Comparison of ENCODE assay signal across 21 cellular contexts in the genomic region with DNA sequence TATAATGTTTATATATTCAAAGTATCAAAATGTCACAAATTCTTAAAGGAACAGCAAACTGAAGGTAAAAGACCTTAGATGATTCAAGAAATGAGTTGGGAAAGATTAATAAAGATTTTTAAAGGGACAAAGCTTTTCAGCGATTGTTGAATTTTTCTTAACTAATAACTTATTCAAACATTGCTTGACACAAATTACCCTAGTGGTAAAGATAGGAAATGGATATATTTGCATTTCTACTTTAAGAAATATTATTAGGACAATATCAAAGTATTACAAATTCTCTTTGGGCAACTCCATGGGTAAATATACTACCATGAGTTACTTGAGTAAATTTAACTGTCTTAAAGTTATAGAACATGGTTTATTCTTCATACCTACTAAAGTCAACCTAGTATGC.
"Had no signal": no experiment of that assay in that cellular context is flagged by ENCODE, and none has a peak within 500 bp of the region (broad histone marks: within the 10 kb centered on the region; RNA-seq: fewer than 3 reads in every experiment).

No MANE protein-coding gene starts in this region.

- H3K27ac Mint-ChIP-seq: immature natural killer cell; naive B cell; nephron; stimulated activated effector memory CD8-positive, alpha-beta T cell treated with anti-CD3 and anti-CD28 coated beads, Interleukin-12 subunit alpha, Interleukin-12 subunit beta, amount 100 ng/mL, for 72 hours had no signal

- H3K27me3 Mint-ChIP-seq: naive B cell had no signal

- H3K4me3 Mint-ChIP-seq: immature natural killer cell; naive B cell; nephron; stimulated activated effector memory CD8-positive, alpha-beta T cell treated with anti-CD3 and anti-CD28 coated beads, Interleukin-12 subunit alpha, Interleukin-12 subunit beta, amount 100 ng/mL, for 72 hours had no signal

- DNase-seq: dermis blood vessel endothelial cell; gastrocnemius medialis; immature natural killer cell; kidney; left cardiac atrium; left ventricle myocardium inferior; lower lobe of right lung; mesenchymal stem cell; naive B cell; psoas muscle; retina; right lobe of liver; stimulated activated CD4-positive, alpha-beta T cell treated with anti-CD3 and anti-CD28 coated beads, Interleukin-4, amount 100 ng/mL, for 1 hour; stimulated activated CD8-positive, alpha-beta memory T cell treated with anti-CD3 and anti-CD28 coated beads, Interleukin-4, amount 100 ng/mL, for 48 hours; stimulated activated naive CD8-positive, alpha-beta T cell treated with anti-CD3 and anti-CD28 coated beads, Interleukin-15, Interleukin-2, amounts not matched to agents 100 U/mL and 50 U/mL, for 24 hours; tibial artery; upper lobe of right lung had no signal

- H3K27me3 ChIP-seq: gastrocnemius medialis, right lobe of liver, tibial artery, upper lobe of right lung, vagina had no signal

- ATAC-seq: gastrocnemius medialis; left cardiac atrium; lower lobe of right lung; psoas muscle; right lobe of liver; stimulated activated effector memory CD8-positive, alpha-beta T cell treated with anti-CD3 and anti-CD28 coated beads, Interleukin-12 subunit alpha, Interleukin-12 subunit beta, amount 100 ng/mL, for 72 hours; stimulated activated naive CD8-positive, alpha-beta T cell treated with anti-CD3 and anti-CD28 coated beads, Interleukin-15, Interleukin-2, amounts not matched to agents 100 U/mL and 50 U/mL, for 24 hours; upper lobe of right lung had no signal

- H3K27ac ChIP-seq: gastrocnemius medialis, left ventricle myocardium inferior, lower lobe of right lung, parathyroid adenoma, psoas muscle, right lobe of liver, tibial artery, upper lobe of right lung, vagina had no signal

- H3K4me1 ChIP-seq: gastrocnemius medialis, left ventricle myocardium inferior, lower lobe of right lung, parathyroid adenoma, psoas muscle, tibial artery, upper lobe of right lung, vagina had no signal

- H3K4me1 Mint-ChIP-seq: immature natural killer cell; naive B cell; nephron; stimulated activated effector memory CD8-positive, alpha-beta T cell treated with anti-CD3 and anti-CD28 coated beads, Interleukin-12 subunit alpha, Interleukin-12 subunit beta, amount 100 ng/mL, for 72 hours had no signal

- H3K4me3 ChIP-seq: gastrocnemius medialis, left ventricle myocardium inferior, lower lobe of right lung, psoas muscle, right lobe of liver, tibial artery, upper lobe of right lung, vagina had no signal
